17 cellular contexts compared by ENCODE assay signal in genomic region chr17:72336026-72336803, GRCh38.
DNase-seq lines count a peak whose midpoint lies in the region; ATAC-seq and TF ChIP-seq lines count a peak whose summit lies in the region.
"Had no signal": no experiment of that assay in that cellular context is flagged by ENCODE, and none has a peak within 500 bp of the region (broad histone marks: within the 10 kb centered on the region; RNA-seq: fewer than 3 reads in every experiment).

No MANE protein-coding gene starts in this region.

- H3K27me3 Mint-ChIP-seq in brain, result no peaks in the 10 kb centered on the region

- H3K4me3 ChIP-seq in mesendoderm (ENCODE audit: low read length), result no peak overlapping the region
- H3K4me3 ChIP-seq: testis had no signal

- H3K4me1 ChIP-seq in mesendoderm (ENCODE audit: control insufficient read depth, low read depth, low read length), result peaks cover 5% of the 10 kb centered on the region
- H3K4me1 ChIP-seq: testis had no signal

- H2AK5ac ChIP-seq in mesendoderm (ENCODE audit: low read length), result no peak overlapping the region

- TF ChIP-seq EP300 in Ishikawa (IDR thresholded peaks at IDR 0.05; ENCODE audit: borderline replicate concordance), result no peak

- no peak overlapping the region for H2BK15ac ChIP-seq in mesendoderm (replicated peaks; ENCODE audit: low read depth)

- H3K56ac ChIP-seq in mesendoderm (ENCODE audit: low read length), result peak overlapping the region; percentile 17

- no peak for TF ChIP-seq CTCF in brain (conservative IDR thresholded peaks at IDR 0.05)

- no peak for ATAC-seq in GM21717 (IDR thresholded peaks at IDR 0.05; ENCODE audit: unreplicated experiment)
- ATAC-seq: left cardiac atrium; naive thymus-derived CD4-positive, alpha-beta T cell had no signal

- H3K79me2 ChIP-seq in mesendoderm (ENCODE audit: control insufficient read depth, insufficient read depth, low read length), result no peaks in the 10 kb centered on the region

- H3K9ac ChIP-seq in mesendoderm (ENCODE audit: low read length), result no peak overlapping the region

- no peak overlapping the region for H4K5ac ChIP-seq in mesendoderm (ENCODE audit: low read length)

- no peak overlapping the region for H2BK5ac ChIP-seq in mesendoderm (ENCODE audit: low read length)

- H3K27ac ChIP-seq in mesendoderm (ENCODE audit: low read depth, low read length), result no peak overlapping the region
- H3K27ac ChIP-seq: epithelial cell of prostate, testis had no signal

- no peak overlapping the region for H3K18ac ChIP-seq in mesendoderm (ENCODE audit: low read length)

- no peak overlapping the region for H3K4me2 ChIP-seq in mesendoderm (ENCODE audit: low read length)

- no CpG with 5 or more reads among the region's 11 CpGs for whole genome bisulfite sequencing in mesendoderm (ENCODE audit: extremely low coverage, insufficient coverage, low lambda C conversion rate)

- H3K36me3 ChIP-seq in mesendoderm (ENCODE audit: control insufficient read depth, insufficient read depth, low read length), result no peaks in the 10 kb centered on the region

- H3K23ac ChIP-seq in mesendoderm (ENCODE audit: low read length), result no peak overlapping the region

- H3K4me3 Mint-ChIP-seq in brain, result peak overlapping the region in 4 of 5 experiments; percentile 26 to 60 (median 54)
- H3K4me3 Mint-ChIP-seq: activated naive CD4-positive, alpha-beta T cell treated with anti-CD3 and anti-CD28 coated beads, Interleukin-2, amount 50 U/mL, for 24 hours; naive thymus-derived CD4-positive, alpha-beta T cell had no signal

- H4K8ac ChIP-seq in mesendoderm (ENCODE audit: low read depth, low read length), result no peak overlapping the region

- peak overlapping the region; percentile 73 to 91 (median 87) for H3K27ac Mint-ChIP-seq in brain
- H3K27ac Mint-ChIP-seq: activated naive CD4-positive, alpha-beta T cell treated with anti-CD3 and anti-CD28 coated beads, Interleukin-2, amount 50 U/mL, for 24 hours; naive thymus-derived CD4-positive, alpha-beta T cell had no signal

- H3K36me3 Mint-ChIP-seq in brain, result no peaks in the 10 kb centered on the region
- H3K36me3 Mint-ChIP-seq: activated naive CD4-positive, alpha-beta T cell treated with anti-CD3 and anti-CD28 coated beads, Interleukin-2, amount 50 U/mL, for 24 hours; naive thymus-derived CD4-positive, alpha-beta T cell had no signal

- peak overlapping the region; percentile 18 for H3K4ac ChIP-seq in mesendoderm (ENCODE audit: low read depth, low read length)

- no peaks in the 10 kb centered on the region for H3K27me3 ChIP-seq in mesendoderm (ENCODE audit: insufficient read depth, low read length, poor library complexity)
- H3K27me3 ChIP-seq: testis had no signal

- H2BK120ac ChIP-seq in mesendoderm (ENCODE audit: low read depth, low read length), result peak overlapping the region; percentile 15

- no peaks in the 10 kb centered on the region for H3K9me3 Mint-ChIP-seq in brain
- H3K9me3 Mint-ChIP-seq: activated naive CD4-positive, alpha-beta T cell treated with anti-CD3 and anti-CD28 coated beads, Interleukin-2, amount 50 U/mL, for 24 hours had no signal

- peaks cover 59% of the 10 kb centered on the region for H3K4me1 Mint-ChIP-seq in brain
- H3K4me1 Mint-ChIP-seq: activated naive CD4-positive, alpha-beta T cell treated with anti-CD3 and anti-CD28 coated beads, Interleukin-2, amount 50 U/mL, for 24 hours; naive thymus-derived CD4-positive, alpha-beta T cell had no signal

- H3K79me1 ChIP-seq in mesendoderm (ENCODE audit: low read length), result no peaks in the 10 kb centered on the region

- peak; percentile 35 for DNase-seq in A172 (ENCODE audit: low spot score)
- DNase-seq in mesendoderm, result peak; percentile 42
- DNase-seq in occipital lobe (lab: John Stamatoyannopoulos, UW), result no peak
- DNase-seq in activated CD8-positive, alpha-beta memory T cell treated with anti-CD3 and anti-CD28 coated beads for 24 hours, result no peak
- DNase-seq in cortex of kidney (lab: John Stamatoyannopoulos, UW), result no peak
- DNase-seq: activated CD4-positive, alpha-beta T cell treated with anti-CD3 and anti-CD28 coated beads for 4 hours; activated T-cell treated with anti-CD3 and anti-CD28 coated beads for 4 hours; left cardiac atrium; MM.1S; naive thymus-derived CD4-positive, alpha-beta T cell; NCI-H2171 treated with DMSO at 0.1 percent for 48 hours; testis had no signal

- no peak for TF ChIP-seq RAD21 in Ishikawa (IDR thresholded peaks at IDR 0.05; ENCODE audit: low read depth)

TF ChIP-seq in Ishikawa, 13 proteins besides CTCF, POLR2A, EP300 and RAD21:
- TF ChIP-seq REST (IDR thresholded peaks at IDR 0.05; ENCODE audit: low read depth), result peak; percentile 61
- no peak for TF ChIP-seq CEBPB (IDR thresholded peaks at IDR 0.05)

Comparison
In these comparisons a context has a peak if more than half of its experiments do, and no peak if none do; other contexts are left out.
1. DNase-seq: peak in A172 (single experiment) and mesendoderm (single experiment); none in occipital lobe (single experiment), activated CD8-positive, alpha-beta memory T cell treated with anti-CD3 and anti-CD28 coated beads for 24 hours (single experiment) and cortex of kidney (single experiment).